In the genomic region with DNA sequence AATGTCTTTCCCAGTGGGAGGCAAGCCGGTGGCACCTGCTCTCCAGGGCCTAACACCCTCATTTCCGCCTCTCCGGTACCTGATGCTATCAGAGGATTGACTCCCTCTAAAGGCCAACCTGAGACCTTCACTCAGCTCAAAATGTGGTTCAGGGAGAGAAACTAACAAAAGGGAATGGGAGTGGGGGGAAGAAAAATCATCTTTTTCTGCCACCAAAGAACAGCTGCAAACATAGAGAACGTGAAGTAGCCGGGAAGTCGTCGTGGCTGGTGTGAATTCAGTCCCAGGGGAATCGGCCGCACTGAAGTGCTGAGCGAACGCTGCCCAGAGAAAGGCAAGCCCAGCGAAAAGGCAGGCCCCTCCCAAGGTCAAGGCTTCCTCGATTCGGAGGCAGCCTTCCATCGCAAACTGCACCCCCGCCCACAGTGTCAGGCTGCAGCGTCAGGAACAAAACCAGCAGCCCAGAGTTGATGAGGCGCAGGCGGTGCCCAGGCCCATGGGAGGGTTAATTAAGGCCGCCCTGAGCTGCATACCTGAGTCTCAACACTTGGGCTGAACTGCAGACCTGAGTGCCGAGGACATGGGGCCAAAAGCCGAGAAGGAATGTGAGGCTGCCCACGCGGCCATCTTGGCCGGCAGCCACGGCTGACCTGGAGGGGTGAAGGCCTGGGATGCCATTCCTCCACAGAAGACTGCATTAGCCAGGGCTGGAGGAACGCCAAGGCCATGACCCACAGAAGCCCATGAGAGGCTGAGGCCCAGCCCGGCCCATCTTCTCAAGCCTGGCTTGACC, we compare ENCODE assay signal across 9 cellular contexts.
DNase-seq lines count a peak whose midpoint lies in the region; ATAC-seq, FAIRE-seq and TF ChIP-seq lines count a peak whose summit lies in the region.
"Had no signal": no experiment of that assay in that cellular context is flagged by ENCODE, and none has a peak within 500 bp of the region (broad histone marks: within the 10 kb centered on the region; RNA-seq: fewer than 3 reads in every experiment).

No MANE protein-coding gene starts in this region.

- no peaks in the 10 kb centered on the region for H3K9me3 ChIP-seq in thymus (ENCODE audit: control insufficient read depth)

- intact Hi-C loops in dorsolateral prefrontal cortex (cut with DNase I) = no loop called here

- TF ChIP-seq CTCF in brain microvascular endothelial cell (IDR thresholded peaks at IDR 0.05; ENCODE audit: low read depth, low read length, missing control alignments) (peak; percentile 52), GM20000 (IDR thresholded peaks at IDR 0.05; ENCODE audit: extremely low read depth, missing control alignments) (no peak), dorsolateral prefrontal cortex (IDR thresholded peaks at IDR 0.05 in 54 of 56, conservative IDR thresholded peaks at IDR 0.05 in 2 of 56; ENCODE audit: low read depth in 1 of 56, partially characterized antibody in 56 of 56) (peak in 1 of 56 donors; percentile 7)

- no peaks in the 10 kb centered on the region for H3K36me3 ChIP-seq in brain microvascular endothelial cell (replicated peaks)
- no peaks in the 10 kb centered on the region for H3K36me3 ChIP-seq in thymus (ENCODE audit: control insufficient read depth, insufficient read depth)

- no peaks in the 10 kb centered on the region for H3K27me3 ChIP-seq in brain microvascular endothelial cell (replicated peaks)
- no peaks in the 10 kb centered on the region for H3K27me3 ChIP-seq in thymus (ENCODE audit: control insufficient read depth, insufficient read depth)
- H3K27me3 ChIP-seq in dorsolateral prefrontal cortex = no peaks in the 10 kb centered on the region

- H3K27ac ChIP-seq in brain microvascular endothelial cell = no peak overlapping the region
- H3K27ac ChIP-seq in thymus (ENCODE audit: low read depth) = peak overlapping the region; percentile 39
- peak overlapping the region in 8 of 59 donors; percentile 12 to 43 (median 19) for H3K27ac ChIP-seq in dorsolateral prefrontal cortex

- no peak for FAIRE-seq in GM19239 (lab: Jason Lieb, UNC)

- DNase-seq in NCI-H187 (lab: John Stamatoyannopoulos, UW) = peak; percentile 86 to 92
- no peak for DNase-seq in brain microvascular endothelial cell
- DNase-seq in kidney tubule cell (ENCODE audit: low spot score) = peak; percentile 89
- no peak for DNase-seq in GM19239 (ENCODE audit: insufficient read length, low spot score)
- DNase-seq in GM20000 (ENCODE audit: low spot score) = no peak
- no peak for DNase-seq in dorsolateral prefrontal cortex
- DNase-seq: activated CD8-positive, alpha-beta memory T cell treated with anti-CD3 and anti-CD28 coated beads, Interleukin-2, amount 50 U/mL, for 48 hours had no signal

- H3K4me1 ChIP-seq in thymus (ENCODE audit: control insufficient read depth, insufficient read depth, low read length) = peaks cover 18% of the 10 kb centered on the region

- no peak overlapping the region for H3K4me3 ChIP-seq in brain microvascular endothelial cell (ENCODE audit: low read depth, low read length)
- no peak overlapping the region for H3K4me3 ChIP-seq in thymus (ENCODE audit: low read length)
- no peak overlapping the region for H3K4me3 ChIP-seq in dorsolateral prefrontal cortex

- no peak for ATAC-seq in GM19463 (IDR thresholded peaks at IDR 0.05; ENCODE audit: unreplicated experiment)

- in situ Hi-C loops in brain microvascular endothelial cell (cut with HindIII; ENCODE audit: low pct_ligation_motif_present, low sequenced_read_pairs) = no loop called here

- WGBS in thymus = 90% methylated on average over 28 of the region's 28 CpGs

Comparison
In these comparisons a context has a peak if more than half of its experiments do, and no peak if none do; other contexts are left out.
1. DNase-seq: peak in NCI-H187 (2 of 2) and kidney tubule cell (single experiment); none in brain microvascular endothelial cell (single experiment), GM19239 (single experiment), GM20000 (single experiment) and dorsolateral prefrontal cortex (0 of 10).